34 cellular contexts compared by ENCODE assay signal in genomic region chr5:107368593-107368992, GRCh38.
"Had no signal": no experiment of that assay in that cellular context is flagged by ENCODE, and none has a peak within 500 bp of the region (broad histone marks: within the 10 kb centered on the region; RNA-seq: fewer than 3 reads in every experiment).

No MANE protein-coding gene starts in this region.

- H3K4me3 ChIP-seq: adrenal gland, body of pancreas, breast epithelium, cardiac muscle cell, coronary artery, esophagus muscularis mucosa, gastrocnemius medialis had no signal

- DNase-seq: activated CD4-positive, alpha-beta memory T cell treated with anti-CD3 and anti-CD28 coated beads for 36 hours; activated CD4-positive, alpha-beta T cell treated with anti-CD3 and anti-CD28 coated beads for 36 hours; activated CD4-positive, alpha-beta T cell treated with anti-CD3 and anti-CD28 coated beads, Interleukin-2, amount 10 ng/mL, durations not matched to agents 24 days and 14 days; activated CD4-positive, CD25-positive, alpha-beta regulatory T cell; activated CD4-positive, CD25-positive, alpha-beta regulatory T cell treated with anti-CD3 and anti-CD28 coated beads, Interleukin-2, amount 50 U/mL, for 72 hours; activated CD8-positive, alpha-beta memory T cell treated with anti-CD3 and anti-CD28 coated beads, Interleukin-2, amount 10 ng/mL, durations not matched to agents 7 days and 5 days; activated CD8-positive, alpha-beta memory T cell treated with anti-CD3 and anti-CD28 coated beads, Interleukin-2, amount 50 U/mL, for 4 hours; activated CD8-positive, alpha-beta T cell treated with anti-CD3 and anti-CD28 coated beads, Interleukin-2, amount 10 ng/mL, durations not matched to agents 7 days and 5 days; activated effector memory CD4-positive, alpha-beta T cell treated with anti-CD3 and anti-CD28 coated beads, Interleukin-2, amount 50 U/mL, for 16 hours; activated naive CD4-positive, alpha-beta T cell treated with anti-CD3 and anti-CD28 coated beads for 36 hours; activated naive CD8-positive, alpha-beta T cell treated with anti-CD3 and anti-CD28 coated beads for 36 hours; activated naive CD8-positive, alpha-beta T cell treated with anti-CD3 and anti-CD28 coated beads, Interleukin-2, amount 50 U/mL, for 24 hours; activated T-cell treated with anti-CD3 and anti-CD28 coated beads, Interleukin-2, amount 50 U/mL, for 1 hour; activated T-cell treated with anti-CD3 and anti-CD28 coated beads, Interleukin-2, amount 50 U/mL, for 48 hours; adrenal gland; amygdala; aorta; body of pancreas; central memory CD4-positive, alpha-beta T cell; dorsolateral prefrontal cortex; effector memory CD4-positive, alpha-beta T cell; endodermal cell; gastrocnemius medialis; glutamatergic neuron; T-helper 2 cell had no signal

- H3K9me3 Mint-ChIP-seq: activated CD4-positive, alpha-beta memory T cell treated with anti-CD3 and anti-CD28 coated beads for 36 hours; activated CD4-positive, alpha-beta T cell treated with anti-CD3 and anti-CD28 coated beads, Interleukin-2, amount 10 ng/mL, durations not matched to agents 24 days and 14 days; activated naive CD4-positive, alpha-beta T cell treated with anti-CD3 and anti-CD28 coated beads for 36 hours; activated naive CD4-positive, alpha-beta T cell treated with anti-CD3 and anti-CD28 coated beads, Interleukin-2, amount 50 U/mL, for 24 hours; activated naive CD8-positive, alpha-beta T cell treated with anti-CD3 and anti-CD28 coated beads for 36 hours; activated naive CD8-positive, alpha-beta T cell treated with anti-CD3 and anti-CD28 coated beads, Interleukin-2, amount 50 U/mL, for 24 hours; activated T-helper 1 cell treated with anti-CD3 and anti-CD28 coated beads, Interleukin-12 subunit alpha, Interleukin-12 subunit beta, Interleukin-2, Interleukin-4 antibody, amounts not matched to agents 30 ng/mL and 10 ng/mL and 1 ng/mL, durations not matched to agents 14 hours and 24 hours and 36 hours; activated T-helper 2 cell treated with anti-CD3 and anti-CD28 coated beads, Interferon-gamma antibody, Interleukin-2, Interleukin-4, amounts not matched to agents 10 μg/mL and 5 μg/mL and 100 μg/mL, durations not matched to agents 14 hours and 24 hours and 36 hours; dendritic cell treated with granulocyte-macrophage colony-stimulating factor and Interleukin-4, amounts not matched to agents 40 ng/mL and 50 ng/mL, for 4 days; endodermal cell had no signal

- H3K27ac ChIP-seq: adrenal gland, body of pancreas, breast epithelium, cardiac muscle cell, coronary artery, esophagus muscularis mucosa, foreskin keratinocyte, gastrocnemius medialis had no signal

- H3K4me3 Mint-ChIP-seq: activated CD4-positive, alpha-beta memory T cell treated with anti-CD3 and anti-CD28 coated beads for 36 hours; activated CD4-positive, alpha-beta T cell treated with anti-CD3 and anti-CD28 coated beads for 36 hours; activated CD4-positive, alpha-beta T cell treated with anti-CD3 and anti-CD28 coated beads, Interleukin-2, amount 10 ng/mL, durations not matched to agents 24 days and 14 days; activated CD8-positive, alpha-beta memory T cell treated with anti-CD3 and anti-CD28 coated beads, Interleukin-2, amount 10 ng/mL, durations not matched to agents 7 days and 5 days; activated CD8-positive, alpha-beta T cell treated with anti-CD3 and anti-CD28 coated beads, Interleukin-2, amount 10 ng/mL, durations not matched to agents 7 days and 5 days; activated naive CD4-positive, alpha-beta T cell treated with anti-CD3 and anti-CD28 coated beads for 36 hours; activated naive CD4-positive, alpha-beta T cell treated with anti-CD3 and anti-CD28 coated beads, Interleukin-2, amount 50 U/mL, for 24 hours; activated naive CD8-positive, alpha-beta T cell treated with anti-CD3 and anti-CD28 coated beads for 36 hours; activated naive CD8-positive, alpha-beta T cell treated with anti-CD3 and anti-CD28 coated beads, Interleukin-2, amount 50 U/mL, for 24 hours; activated T-helper 1 cell treated with anti-CD3 and anti-CD28 coated beads, Interleukin-12 subunit alpha, Interleukin-12 subunit beta, Interleukin-2, Interleukin-4 antibody, amounts not matched to agents 30 ng/mL and 10 ng/mL and 1 ng/mL, durations not matched to agents 14 hours and 24 hours and 36 hours; dendritic cell treated with granulocyte-macrophage colony-stimulating factor and Interleukin-4, amounts not matched to agents 40 ng/mL and 50 ng/mL, for 4 days; endodermal cell had no signal

- H3K9me3 ChIP-seq: adrenal gland, body of pancreas, breast epithelium, esophagus muscularis mucosa, gastrocnemius medialis had no signal

- H3K27ac Mint-ChIP-seq: activated CD4-positive, alpha-beta memory T cell treated with anti-CD3 and anti-CD28 coated beads for 36 hours; activated CD4-positive, alpha-beta T cell treated with anti-CD3 and anti-CD28 coated beads for 36 hours; activated CD4-positive, alpha-beta T cell treated with anti-CD3 and anti-CD28 coated beads, Interleukin-2, amount 10 ng/mL, durations not matched to agents 24 days and 14 days; activated CD8-positive, alpha-beta memory T cell treated with anti-CD3 and anti-CD28 coated beads, Interleukin-2, amount 10 ng/mL, durations not matched to agents 7 days and 5 days; activated CD8-positive, alpha-beta T cell treated with anti-CD3 and anti-CD28 coated beads, Interleukin-2, amount 10 ng/mL, durations not matched to agents 7 days and 5 days; activated naive CD4-positive, alpha-beta T cell treated with anti-CD3 and anti-CD28 coated beads for 36 hours; activated naive CD4-positive, alpha-beta T cell treated with anti-CD3 and anti-CD28 coated beads, Interleukin-2, amount 50 U/mL, for 24 hours; activated naive CD8-positive, alpha-beta T cell treated with anti-CD3 and anti-CD28 coated beads for 36 hours; activated naive CD8-positive, alpha-beta T cell treated with anti-CD3 and anti-CD28 coated beads, Interleukin-2, amount 50 U/mL, for 24 hours; activated T-helper 1 cell treated with anti-CD3 and anti-CD28 coated beads, Interleukin-12 subunit alpha, Interleukin-12 subunit beta, Interleukin-2, Interleukin-4 antibody, amounts not matched to agents 30 ng/mL and 10 ng/mL and 1 ng/mL, durations not matched to agents 14 hours and 24 hours and 36 hours; activated T-helper 2 cell treated with anti-CD3 and anti-CD28 coated beads, Interferon-gamma antibody, Interleukin-2, Interleukin-4, amounts not matched to agents 10 μg/mL and 5 μg/mL and 100 μg/mL, durations not matched to agents 14 hours and 24 hours and 36 hours; dendritic cell treated with granulocyte-macrophage colony-stimulating factor and Interleukin-4, amounts not matched to agents 40 ng/mL and 50 ng/mL, for 4 days; endodermal cell had no signal

- H3K27me3 Mint-ChIP-seq: activated CD4-positive, alpha-beta memory T cell treated with anti-CD3 and anti-CD28 coated beads for 36 hours; activated naive CD4-positive, alpha-beta T cell treated with anti-CD3 and anti-CD28 coated beads, Interleukin-2, amount 50 U/mL, for 24 hours; dendritic cell treated with granulocyte-macrophage colony-stimulating factor and Interleukin-4, amounts not matched to agents 40 ng/mL and 50 ng/mL, for 4 days had no signal

- H3K27me3 ChIP-seq: adrenal gland, body of pancreas, breast epithelium, cardiac muscle cell, dorsolateral prefrontal cortex, esophagus muscularis mucosa, foreskin keratinocyte, gastrocnemius medialis had no signal

- H3K4me1 Mint-ChIP-seq: activated naive CD8-positive, alpha-beta T cell treated with anti-CD3 and anti-CD28 coated beads for 36 hours had no signal

- H3K36me3 Mint-ChIP-seq: activated CD4-positive, alpha-beta memory T cell treated with anti-CD3 and anti-CD28 coated beads for 36 hours; activated CD8-positive, alpha-beta memory T cell treated with anti-CD3 and anti-CD28 coated beads, Interleukin-2, amount 10 ng/mL, durations not matched to agents 7 days and 5 days; activated naive CD4-positive, alpha-beta T cell treated with anti-CD3 and anti-CD28 coated beads, Interleukin-2, amount 50 U/mL, for 24 hours; activated naive CD8-positive, alpha-beta T cell treated with anti-CD3 and anti-CD28 coated beads for 36 hours had no signal

- ATAC-seq: activated CD4-positive, alpha-beta T cell treated with anti-CD3 and anti-CD28 coated beads for 36 hours; activated CD8-positive, alpha-beta memory T cell treated with anti-CD3 and anti-CD28 coated beads, Interleukin-2, amount 10 ng/mL, durations not matched to agents 7 days and 5 days; activated CD8-positive, alpha-beta T cell treated with anti-CD3 and anti-CD28 coated beads, Interleukin-2, amount 10 ng/mL, durations not matched to agents 7 days and 5 days; activated naive CD8-positive, alpha-beta T cell treated with anti-CD3 and anti-CD28 coated beads, Interleukin-2, amount 50 U/mL, for 24 hours; body of pancreas; foreskin keratinocyte; gastrocnemius medialis had no signal

- H3K4me1 ChIP-seq: adrenal gland, body of pancreas, breast epithelium, esophagus muscularis mucosa, foreskin keratinocyte had no signal

- H3K36me3 ChIP-seq: adrenal gland, breast epithelium, cardiac muscle cell, esophagus muscularis mucosa, gastrocnemius medialis had no signal
